ENCODE assay signal across 21 cellular contexts in the genomic region with DNA sequence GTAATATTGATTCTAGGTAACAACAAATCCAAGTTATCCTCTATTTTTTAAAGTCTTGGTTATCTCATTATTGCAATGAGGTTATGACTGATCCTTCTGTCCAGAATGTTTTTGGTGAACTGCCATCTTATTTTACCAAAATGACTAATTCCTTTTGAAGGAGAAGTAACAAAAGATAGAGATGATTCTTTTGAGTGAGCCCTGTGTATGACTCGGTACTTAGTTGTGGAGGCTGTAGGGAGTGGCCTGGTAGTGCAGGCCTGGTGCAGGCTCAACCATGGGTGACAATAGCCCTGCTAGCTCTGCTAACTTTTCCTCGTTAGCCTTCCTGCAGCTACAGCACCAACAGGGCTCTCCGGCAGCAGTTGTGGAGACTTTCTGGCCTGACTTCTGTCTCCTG.
"Had no signal": no experiment of that assay in that cellular context is flagged by ENCODE, and none has a peak within 500 bp of the region (broad histone marks: within the 10 kb centered on the region; RNA-seq: fewer than 3 reads in every experiment).

No MANE protein-coding gene starts in this region.

- H3K27ac ChIP-seq: ascending aorta, breast epithelium, gastroesophageal sphincter, heart right ventricle, psoas muscle, right lobe of liver, thoracic aorta, upper lobe of right lung, WERI-Rb-1 had no signal

- H3K27me3 ChIP-seq: ascending aorta, breast epithelium, gastroesophageal sphincter, heart right ventricle, right lobe of liver, upper lobe of right lung had no signal

- ATAC-seq: gastroesophageal sphincter, heart right ventricle, psoas muscle, T-helper 17 cell, upper lobe of right lung had no signal

- H3K36me3 ChIP-seq: ascending aorta, breast epithelium, gastroesophageal sphincter, heart right ventricle, right lobe of liver, thoracic aorta, upper lobe of right lung, WERI-Rb-1 had no signal

- H3K27ac Mint-ChIP-seq: dendritic cell treated with granulocyte-macrophage colony-stimulating factor and Interleukin-4, amounts not matched to agents 40 ng/mL and 50 ng/mL, for 4 days; mesothelial cell of epicardium; T-helper 17 cell had no signal

- H3K4me2 ChIP-seq: smooth muscle cell had no signal

- H3K4me3 Mint-ChIP-seq: activated naive CD8-positive, alpha-beta T cell treated with anti-CD3 and anti-CD28 coated beads, Interleukin-2, amount 10 ng/mL, durations not matched to agents 7 days and 5 days; dendritic cell treated with granulocyte-macrophage colony-stimulating factor and Interleukin-4, amounts not matched to agents 40 ng/mL and 50 ng/mL, for 4 days; effector memory CD8-positive, alpha-beta T cell; mesothelial cell of epicardium; T-helper 17 cell had no signal

- H3K27me3 Mint-ChIP-seq: activated naive CD8-positive, alpha-beta T cell treated with anti-CD3 and anti-CD28 coated beads, Interleukin-2, amount 10 ng/mL, durations not matched to agents 7 days and 5 days; T-helper 17 cell had no signal

- DNase-seq: activated CD4-positive, alpha-beta T cell treated with anti-CD3 and anti-CD28 coated beads for 48 hours; activated gamma-delta T cell; activated naive CD8-positive, alpha-beta T cell treated with anti-CD3 and anti-CD28 coated beads, Interleukin-2, amount 10 ng/mL, durations not matched to agents 7 days and 5 days; cerebellar nuclear complex; effector memory CD8-positive, alpha-beta T cell; heart right ventricle; psoas muscle; right lobe of liver; stimulated activated CD4-positive, alpha-beta T cell treated with anti-CD3 and anti-CD28 coated beads, Interleukin-4, amount 100 ng/mL, for 4 hours; stimulated activated CD8-positive, alpha-beta memory T cell treated with anti-CD3 and anti-CD28 coated beads, Interleukin-4, amount 100 ng/mL, for 48 hours; T-helper 17 cell; upper lobe of right lung; WERI-Rb-1 had no signal

- H3K4me3 ChIP-seq: ascending aorta, breast epithelium, gastroesophageal sphincter, heart right ventricle, lung, psoas muscle, right lobe of liver, smooth muscle cell, thoracic aorta, upper lobe of right lung had no signal

- H3K9me3 ChIP-seq: ascending aorta, breast epithelium, psoas muscle, right lobe of liver, thoracic aorta, upper lobe of right lung had no signal

- H3K9me3 Mint-ChIP-seq: effector memory CD8-positive, alpha-beta T cell had no signal

- H3K4me1 ChIP-seq: breast epithelium, gastroesophageal sphincter, psoas muscle had no signal
